ENCODE assay signal across 13 cellular contexts in the genomic region with DNA sequence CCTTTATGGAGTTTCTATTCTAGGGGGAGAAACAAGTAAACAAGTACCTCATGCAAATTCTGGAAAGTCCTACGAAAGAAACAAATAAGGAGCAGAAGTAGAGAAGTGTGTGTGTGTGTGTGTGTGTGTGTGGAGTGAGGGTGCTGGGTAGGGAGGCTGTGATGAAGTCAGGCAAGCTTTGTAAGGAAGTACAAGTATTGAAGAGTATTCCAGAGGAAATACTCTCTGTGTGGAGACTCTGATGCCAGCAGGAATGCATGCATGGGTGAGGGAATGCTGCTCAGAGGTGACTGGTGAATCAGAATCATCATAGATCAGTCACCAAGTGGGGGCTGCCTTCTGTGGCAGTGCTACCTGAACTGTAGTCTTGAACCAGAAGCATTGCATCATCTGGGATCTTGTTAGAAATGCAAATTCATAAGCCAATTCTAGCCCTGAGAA. TPM values are rescaled to one million over a fixed set of nuclear protein-coding genes. Genes with fewer than 3 reads are reported as not detected.
A peak's percentile ranks its signal among the peaks of the same experiment; 100 is the strongest.
DNase-seq lines count a peak whose midpoint lies in the region; TF ChIP-seq lines count a peak whose summit lies in the region.
"Had no signal": no experiment of that assay in that cellular context is flagged by ENCODE, and none has a peak within 500 bp of the region (broad histone marks: within the 10 kb centered on the region; RNA-seq: fewer than 3 reads in every experiment).

No MANE protein-coding gene starts in this region.

- H3K4me3 Mint-ChIP-seq in MCF 10A (ENCODE audit: unreplicated experiment) (no peak overlapping the region), type B pancreatic cell (no peak overlapping the region), nephron progenitor cell (no peak overlapping the region), immature natural killer cell (no peak overlapping the region)
- H3K4me3 Mint-ChIP-seq: natural killer cell treated with Interleukin-12 subunit alpha and Interleukin-12 subunit beta and Interleukin-15 and Interleukin-18, amount 100 ng/mL, for 72 hours had no signal

- no peak for DNase-seq in breast epithelium (ENCODE audit: low spot score in 2 of 2)
- no peak for DNase-seq in MCF 10A (ENCODE audit: unreplicated experiment)
- peak; percentile 89 for DNase-seq in epithelial cell of proximal tubule (ENCODE audit: low read depth)
- DNase-seq in type B pancreatic cell (ENCODE audit: extremely low spot score, unreplicated experiment) = peak; percentile 16
- no peak for DNase-seq in nephron progenitor cell
- DNase-seq in NOMO-1 (lab: John Stamatoyannopoulos, UW; ENCODE audit: unreplicated experiment in 2 of 2) = no peak
- DNase-seq in immature natural killer cell = no peak
- DNase-seq: adrenal gland, NCI-H1105, NCI-H748 treated with DMSO at 0.1 percent for 48 hours had no signal

- TF ChIP-seq POLR2A in breast epithelium (IDR thresholded peaks at IDR 0.05) = no peak

- H3K27me3 Mint-ChIP-seq in MCF 10A (ENCODE audit: insufficient read depth, unreplicated experiment) (no peaks in the 10 kb centered on the region), type B pancreatic cell (peaks cover 9% of the 10 kb centered on the region), nephron progenitor cell (ENCODE audit: low read depth, poor library complexity) (peaks cover 16% of the 10 kb centered on the region), immature natural killer cell (ENCODE audit: low read depth in 3 of 3) (peaks cover 1 to 27% (median 7%) of the 10 kb centered on the region in 3 donors)

- H3K27me3 ChIP-seq in breast epithelium (no peaks in the 10 kb centered on the region), HUES48 (ENCODE audit: control insufficient read depth, insufficient read depth, low read length) (no peaks in the 10 kb centered on the region)
- H3K27me3 ChIP-seq: adrenal gland had no signal

- H3K4me3 ChIP-seq in breast epithelium = no peak overlapping the region
- no peak overlapping the region for H3K4me3 ChIP-seq in HUES48 (ENCODE audit: low read depth, low read length)
- H3K4me3 ChIP-seq in epithelial cell of proximal tubule (ENCODE audit: low read depth, low read length) = no peak overlapping the region
- H3K4me3 ChIP-seq: adrenal gland had no signal

- TF ChIP-seq CTCF in breast epithelium (IDR thresholded peaks at IDR 0.05) = no peak
- no peak for TF ChIP-seq CTCF in MCF 10A (IDR thresholded peaks at IDR 0.05; ENCODE audit: unreplicated experiment)
- TF ChIP-seq CTCF in epithelial cell of proximal tubule (conservative IDR thresholded peaks at IDR 0.05; ENCODE audit: low read depth, low read length) = no peak
- no peak for TF ChIP-seq CTCF in type B pancreatic cell (conservative IDR thresholded peaks at IDR 0.05)
- no peak for TF ChIP-seq CTCF in nephron progenitor cell (IDR thresholded peaks at IDR 0.05)

- H3K36me3 Mint-ChIP-seq in MCF 10A (ENCODE audit: insufficient read depth, unreplicated experiment) (no peaks in the 10 kb centered on the region), type B pancreatic cell (peaks cover 4% of the 10 kb centered on the region), nephron progenitor cell (ENCODE audit: low read depth) (no peaks in the 10 kb centered on the region), immature natural killer cell (no peaks in the 10 kb centered on the region)

- H3K9me3 ChIP-seq in breast epithelium = peaks cover 0 to 3% of the 10 kb centered on the region in 2 donors
- peaks cover 6% of the 10 kb centered on the region; the same call in 1 of the 2 replicates for H3K9me3 ChIP-seq in HUES48 (ENCODE audit: control insufficient read depth, insufficient read depth, low read length)
- H3K9me3 ChIP-seq: adrenal gland had no signal

- H3K27ac Mint-ChIP-seq in MCF 10A (ENCODE audit: low read depth, unreplicated experiment) (no peak overlapping the region), type B pancreatic cell (peak overlapping the region; percentile 43), nephron progenitor cell (no peak overlapping the region), immature natural killer cell (no peak overlapping the region)
- H3K27ac Mint-ChIP-seq: natural killer cell treated with Interleukin-12 subunit alpha and Interleukin-12 subunit beta and Interleukin-15 and Interleukin-18, amount 100 ng/mL, for 72 hours had no signal

- peaks cover 29% of the 10 kb centered on the region for H3K9me3 Mint-ChIP-seq in MCF 10A (ENCODE audit: unreplicated experiment)
- peaks cover 28% of the 10 kb centered on the region for H3K9me3 Mint-ChIP-seq in type B pancreatic cell
- H3K9me3 Mint-ChIP-seq in nephron progenitor cell = peaks cover 28% of the 10 kb centered on the region
- peaks cover 1 to 23% (median 6%) of the 10 kb centered on the region in 6 donors for H3K9me3 Mint-ChIP-seq in immature natural killer cell
- H3K9me3 Mint-ChIP-seq: natural killer cell treated with Interleukin-12 subunit alpha and Interleukin-12 subunit beta and Interleukin-15 and Interleukin-18, amount 100 ng/mL, for 72 hours had no signal

- H3K4me1 Mint-ChIP-seq in MCF 10A (ENCODE audit: insufficient read depth, unreplicated experiment) (no peaks in the 10 kb centered on the region), type B pancreatic cell (ENCODE audit: unreplicated experiment) (peaks cover 5% of the 10 kb centered on the region), nephron progenitor cell (peaks cover 29% of the 10 kb centered on the region), immature natural killer cell (no peaks in the 10 kb centered on the region)

- no TSS peak for BruUV-seq in MCF 10A (replicated peaks; lab: Mats Ljungman, UMichigan)

- intact Hi-C loops in breast epithelium (cut with DNase I; ENCODE audit: low total_unique reads) (no loop called here), MCF 10A (cut with micrococcal nuclease) (no loop called here)

- CTCF ChIA-PET in MCF 10A (lab: Yijun Ruan, JAX) = interaction anchor here (1.0 to 1.3 kb wide), 3 partner anchors 19 to 260 kb away, joined by 3 read pairs; no protein-coding TSS in a partner anchor

- POLR2A ChIA-PET in MCF 10A (lab: Yijun Ruan, JAX) = interaction anchor here (0.6 to 1.4 kb wide), 4 partner anchors 16 to 273 kb away, joined by 3 to 5 read pairs (median 4); no protein-coding TSS in a partner anchor

- H3K27ac ChIP-seq in breast epithelium = peak overlapping the region; percentile 36 to 63
- H3K27ac ChIP-seq in HUES48 (ENCODE audit: low read depth, low read length) = peak overlapping the region; percentile 74
- H3K27ac ChIP-seq: 22Rv1, adrenal gland had no signal

- H3K4me1 ChIP-seq in breast epithelium (no peaks in the 10 kb centered on the region), HUES48 (ENCODE audit: control insufficient read depth, insufficient read depth, low read length) (peaks cover 12% of the 10 kb centered on the region; the same call in 1 of the 2 replicates)
- H3K4me1 ChIP-seq: adrenal gland had no signal

- H3K36me3 ChIP-seq in breast epithelium (no peaks in the 10 kb centered on the region), HUES48 (ENCODE audit: control insufficient read depth, insufficient read depth, low read length) (no peaks in the 10 kb centered on the region)
- H3K36me3 ChIP-seq: adrenal gland had no signal

- no peak overlapping the region for H3K9ac ChIP-seq in HUES48 (ENCODE audit: low read depth, low read length)

RNA-seq across cellular contexts. Expression of a gene that starts 34.5 kb away (rescaled TPM):
- total RNA-seq in breast epithelium (1 to 10 TPM; 2.1 to 4.7 (median 4.6) TPM), MCF 10A (2022) (4.2 and 4.7 TPM in 2 replicates), epithelial cell of proximal tubule (6.6 and 12.2 TPM in 2 replicates), type B pancreatic cell (ENCODE audit: low replicate concordance) (8.0 and 15.8 TPM in 2 replicates)
- polyA plus RNA-seq in immature natural killer cell = under 1 TPM in 1 of 3 donors, not detected in 2; 0.52 TPM
- total RNA-seq: natural killer cell treated with Interleukin-12 subunit alpha and Interleukin-12 subunit beta and Interleukin-15 and Interleukin-18, amount 100 ng/mL, for 72 hours had no signal

Comparison
In these comparisons a context has a peak if more than half of its experiments do, and no peak if none do; other contexts are left out.
1. DNase-seq: peak in epithelial cell of proximal tubule (single experiment) and type B pancreatic cell (single experiment); none in breast epithelium (0 of 2), MCF 10A (single experiment), nephron progenitor cell (single experiment), NOMO-1 (0 of 2) and immature natural killer cell (0 of 3).